8 cellular contexts compared by ENCODE assay signal in genomic region chr3:46186856-46187700, GRCh38. TPM values are rescaled to one million over a fixed set of nuclear protein-coding genes. Genes with fewer than 3 reads are reported as not detected.
DNase-seq lines count a peak whose midpoint lies in the region; ATAC-seq and TF ChIP-seq lines count a peak whose summit lies in the region.

No MANE protein-coding gene starts in this region.

- H3K79me2 ChIP-seq in ACC112 (ENCODE audit: control insufficient read depth, insufficient read depth, low read length, unreplicated experiment): no peaks in the 10 kb centered on the region

- ATAC-seq in GM19043 (IDR thresholded peaks at IDR 0.05; ENCODE audit: low read depth, unreplicated experiment) (peak; percentile 81), HG03097 (IDR thresholded peaks at IDR 0.05; ENCODE audit: low FRiP score, unreplicated experiment) (peak; percentile 76), left lung (no peak)

- peaks cover 7% of the 10 kb centered on the region for H3K4me1 Mint-ChIP-seq in T-helper 2 cell treated with Interferon-gamma antibody and Interleukin-4, amounts not matched to agents 5 μg/mL and 100 μg/mL, for 36 hours (ENCODE audit: low read depth)

- no peak overlapping the region for H3K27ac Mint-ChIP-seq in T-helper 2 cell treated with Interferon-gamma antibody and Interleukin-4, amounts not matched to agents 5 μg/mL and 100 μg/mL, for 36 hours

- peaks cover 41% of the 10 kb centered on the region for H3K27me3 Mint-ChIP-seq in T-helper 2 cell treated with Interferon-gamma antibody and Interleukin-4, amounts not matched to agents 5 μg/mL and 100 μg/mL, for 36 hours (ENCODE audit: low read depth)

- H3K4me3 ChIP-seq in ACC112 (ENCODE audit: low read depth, low read length) (no peak overlapping the region), left lung (no peak overlapping the region), tibial artery (no peak overlapping the region)

- no peak for TF ChIP-seq CTCF in left lung (IDR thresholded peaks at IDR 0.05)
- no peak for TF ChIP-seq CTCF in tibial artery (IDR thresholded peaks at IDR 0.05)

- no peak for DNase-seq in T-helper 2 cell treated with Interferon-gamma antibody and Interleukin-4, amounts not matched to agents 5 μg/mL and 100 μg/mL, for 36 hours (ENCODE audit: low spot score)
- DNase-seq in left lung: no peak
- no peak for DNase-seq in activated T-cell treated with anti-CD3 and anti-CD28 coated beads for 4 hours
- no peak for DNase-seq in NCI-H748 treated with DMSO at 0.1 percent for 48 hours (lab: John Stamatoyannopoulos, UW)
- no peak for DNase-seq in tibial artery

- H3K36me3 Mint-ChIP-seq in T-helper 2 cell treated with Interferon-gamma antibody and Interleukin-4, amounts not matched to agents 5 μg/mL and 100 μg/mL, for 36 hours (ENCODE audit: low read depth): no peaks in the 10 kb centered on the region

- H3K36me3 ChIP-seq in ACC112 (ENCODE audit: insufficient read depth, low read length): no peaks in the 10 kb centered on the region
- H3K36me3 ChIP-seq in left lung: no peaks in the 10 kb centered on the region
- no peaks in the 10 kb centered on the region for H3K36me3 ChIP-seq in tibial artery

- H3K27ac ChIP-seq in ACC112 (ENCODE audit: low read depth, low read length): 0 out of 2 replicates have a peak overlapping the region, but pooled peaks have one; percentile 28
- no peak overlapping the region for H3K27ac ChIP-seq in left lung
- H3K27ac ChIP-seq in tibial artery: no peak overlapping the region

- no peak overlapping the region for H2AFZ ChIP-seq in ACC112 (ENCODE audit: low read length, unreplicated experiment)

- H3K4me1 ChIP-seq in ACC112 (ENCODE audit: control insufficient read depth, insufficient read depth, low read length, unreplicated experiment) (peaks cover 9% of the 10 kb centered on the region), left lung (peaks cover 0 to 33% of the 10 kb centered on the region in 2 donors), tibial artery (no peaks in the 10 kb centered on the region)

- peak overlapping the region; percentile 4 for H3K4me3 Mint-ChIP-seq in T-helper 2 cell treated with Interferon-gamma antibody and Interleukin-4, amounts not matched to agents 5 μg/mL and 100 μg/mL, for 36 hours

- H3K27me3 ChIP-seq in ACC112 (ENCODE audit: insufficient read depth, low read length) (no peaks in the 10 kb centered on the region), left lung (no peaks in the 10 kb centered on the region), tibial artery (peaks cover 0 to 2% of the 10 kb centered on the region in 2 donors)

- H3K9me3 Mint-ChIP-seq in T-helper 2 cell treated with Interferon-gamma antibody and Interleukin-4, amounts not matched to agents 5 μg/mL and 100 μg/mL, for 36 hours: no peaks in the 10 kb centered on the region

- intact Hi-C loops in left lung (cut with DNase I): no loop called here
- intact Hi-C loops in tibial artery (cut with DNase I; ENCODE audit: low total_unique reads): no loop called here

- H3K9me3 ChIP-seq in left lung (no peaks in the 10 kb centered on the region), tibial artery (no peaks in the 10 kb centered on the region)

RNA-seq across cellular contexts. Expression of gene CCR1, which starts 21.0 kb away (rescaled TPM):
- total RNA-seq in left lung: 10 to 100 TPM; 18.9 to 84.5 TPM

RNA-seq across cellular contexts. Expression of gene CCR3, which starts 55.2 kb away (rescaled TPM):
- under 1 TPM in 1 of 2 donors, not detected in 1; 0.20 TPM for total RNA-seq in left lung
